1 cellular context compared by ENCODE assay signal in the genomic region with DNA sequence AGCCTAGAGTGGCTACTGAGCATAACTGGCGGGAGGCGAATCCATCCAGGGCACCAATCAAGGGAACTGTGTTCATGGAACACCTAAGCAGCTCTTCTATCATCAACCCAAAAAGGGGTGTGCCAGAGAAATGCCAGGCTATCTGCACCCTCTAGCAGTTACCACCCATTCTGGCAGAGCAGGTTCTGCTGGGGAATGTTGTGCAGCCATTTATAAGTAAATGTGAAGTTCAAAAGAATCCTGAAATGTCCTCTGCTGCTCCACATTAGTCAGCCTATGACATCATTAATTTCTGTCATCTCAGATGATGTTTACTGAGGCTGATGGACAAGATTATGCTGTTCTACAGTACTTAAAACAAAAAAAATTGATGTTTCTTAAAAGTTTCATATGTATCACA.
TF ChIP-seq lines count a peak whose summit lies in the region.

No MANE protein-coding gene starts in this region.

TF ChIP-seq in K562, 482 proteins besides CTCF, POLR2A, EP300 and RAD21:
- TF ChIP-seq FOSL1 (tag; conservative IDR thresholded peaks at IDR 0.05), result 0 out of 2 replicates have a peak, but pooled peaks have one; percentile 37
- TF ChIP-seq JUND (IDR thresholded peaks at IDR 0.05; ENCODE audit: borderline replicate concordance, low read depth, low read length), result no peak
- TF ChIP-seq JUND (tag; IDR thresholded peaks at IDR 0.05; ENCODE audit: borderline replicate concordance, low read depth, low read length), result peak; percentile 48; the same call in 2 of the 3 replicates
- no peak for TF ChIP-seq ZNF431 (CRISPR knock-in tag; IDR thresholded peaks at IDR 0.05)
- TF ChIP-seq, protein P1, sequence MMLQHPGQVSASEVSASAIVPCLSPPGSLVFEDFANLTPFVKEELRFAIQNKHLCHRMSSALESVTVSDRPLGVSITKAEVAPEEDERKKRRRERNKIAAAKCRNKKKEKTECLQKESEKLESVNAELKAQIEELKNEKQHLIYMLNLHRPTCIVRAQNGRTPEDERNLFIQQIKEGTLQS (IDR thresholded peaks at IDR 0.05), result peak; percentile 73
- TF ChIP-seq, protein P1 (CRISPR knock-in tag; conservative IDR thresholded peaks at IDR 0.05), result no peak
- no peak for TF ChIP-seq HIVEP1 (CRISPR knock-in tag; IDR thresholded peaks at IDR 0.05)
- TF ChIP-seq FOXK1 (CRISPR knock-in tag; IDR thresholded peaks at IDR 0.05; ENCODE audit: borderline replicate concordance), result no peak
- TF ChIP-seq MEIS2 (IDR thresholded peaks at IDR 0.05; ENCODE audit: partially characterized antibody), result peak; percentile 40
- TF ChIP-seq ZBED1 (IDR thresholded peaks at IDR 0.05), result no peak
- peak; percentile 77 for TF ChIP-seq ATF7 (IDR thresholded peaks at IDR 0.05)
- TF ChIP-seq FOXA3 (CRISPR knock-in tag; conservative IDR thresholded peaks at IDR 0.05 in 1 of 2, IDR thresholded peaks at IDR 0.05 in 1 of 2), result peak; percentile 58 to 69; a peak in 3 of 4 replicates
